ENCODE assay signal across 24 cellular contexts in genomic region chr1:4495809-4496208, GRCh38.
"Had no signal": no experiment of that assay in that cellular context is flagged by ENCODE, and none has a peak within 500 bp of the region (broad histone marks: within the 10 kb centered on the region; RNA-seq: fewer than 3 reads in every experiment).

No MANE protein-coding gene starts in this region.

- H3K27ac ChIP-seq: colonic mucosa, epithelial cell of prostate, esophagus muscularis mucosa, foreskin keratinocyte, gastroesophageal sphincter, heart left ventricle, hepatocyte, neutrophil, pancreas, right lobe of liver, thoracic aorta, transverse colon, upper lobe of right lung, uterus had no signal

- H3K4me3 ChIP-seq: colonic mucosa, esophagus muscularis mucosa, gastroesophageal sphincter, heart left ventricle, hepatocyte, lung, pancreas, right lobe of liver, thoracic aorta, transverse colon, upper lobe of right lung, uterus had no signal

- H2AFZ ChIP-seq: hepatocyte had no signal

- H3K4me2 ChIP-seq: hepatocyte had no signal

- H3K4me1 ChIP-seq: colonic mucosa, esophagus muscularis mucosa, foreskin keratinocyte, gastroesophageal sphincter, heart left ventricle, pancreas, right lobe of liver, transverse colon, upper lobe of right lung, uterus had no signal

- H3K27me3 ChIP-seq: colonic mucosa, foreskin keratinocyte, hepatocyte, neutrophil, pancreas, right lobe of liver, transverse colon, uterus had no signal

- FAIRE-seq: kidney, pancreas had no signal

- H3K36me3 ChIP-seq: colonic mucosa, esophagus muscularis mucosa, gastroesophageal sphincter, heart left ventricle, neutrophil, pancreas, right lobe of liver, thoracic aorta, transverse colon, upper lobe of right lung, uterus had no signal

- H3K9me3 ChIP-seq: colonic mucosa, heart left ventricle, neutrophil, pancreas, right lobe of liver, thoracic aorta, transverse colon, upper lobe of right lung, uterus had no signal

- H3K79me2 ChIP-seq: hepatocyte had no signal

- DNase-seq: colonic mucosa; effector CD8-positive, alpha-beta T cell; endodermal cell; foreskin keratinocyte; heart left ventricle; kidney; natural killer cell; right lobe of liver; stimulated activated CD4-positive, alpha-beta T cell treated with anti-CD3 and anti-CD28 coated beads, Interleukin-4, amount 100 ng/mL, for 4 hours; stimulated activated naive CD8-positive, alpha-beta T cell treated with anti-CD3 and anti-CD28 coated beads, Interleukin-15, Interleukin-2, amounts not matched to agents 100 U/mL and 50 U/mL, for 24 hours; substantia nigra; transverse colon; upper lobe of right lung; uterus had no signal

- ATAC-seq: foreskin keratinocyte; gastroesophageal sphincter; heart left ventricle; left lobe of liver; pancreas; right lobe of liver; stimulated activated memory B cell treated with anti-CD40 and anti-IgM and Interleukin-4, amounts not matched to agents 10 μg/mL and 1 μg/mL and 100 μg/mL, for 72 hours; stimulated activated naive CD8-positive, alpha-beta T cell treated with anti-CD3 and anti-CD28 coated beads, Interleukin-15, Interleukin-2, amounts not matched to agents 100 U/mL and 50 U/mL, for 24 hours; upper lobe of right lung had no signal
